In the genomic region with DNA sequence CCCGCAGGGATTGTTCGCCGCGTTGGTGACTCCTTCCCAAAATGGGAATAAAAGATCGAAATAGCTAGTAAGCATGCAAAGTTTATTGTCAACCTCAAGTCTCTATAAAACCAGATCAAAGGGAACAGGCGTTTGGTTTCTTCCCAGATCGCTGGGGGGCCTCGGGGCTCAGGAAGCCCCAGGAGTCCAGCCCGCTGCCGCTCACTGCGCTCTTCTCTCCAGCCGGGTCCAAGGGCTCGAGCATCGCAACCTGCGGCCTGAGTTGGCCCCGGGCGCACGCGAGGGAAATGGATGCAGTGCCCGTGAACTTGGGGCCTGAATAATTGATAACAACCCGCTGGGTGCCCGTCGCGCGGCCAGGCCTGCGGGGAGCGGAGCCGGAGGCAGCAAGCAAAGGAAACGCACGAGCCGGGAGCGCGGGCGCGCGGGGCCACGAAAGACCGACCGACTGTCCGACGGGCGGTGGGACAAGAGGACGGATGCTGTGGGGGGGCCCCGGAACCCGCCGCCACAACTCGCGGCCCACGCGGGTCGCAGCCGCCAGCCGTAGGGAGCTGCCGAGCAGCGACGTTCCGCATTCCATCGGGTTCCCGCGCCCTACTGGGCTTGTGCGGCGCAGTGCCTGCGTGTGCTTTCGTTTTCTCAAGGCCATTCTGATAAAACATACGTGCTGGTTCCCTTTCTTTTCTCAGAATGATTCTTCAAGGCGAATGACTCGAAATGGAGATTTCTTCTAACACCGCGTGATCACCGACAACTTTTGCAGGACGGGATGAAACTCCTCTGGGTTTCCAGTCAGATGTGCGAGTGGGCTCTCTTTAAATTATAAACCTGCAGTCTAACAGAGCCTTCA, we compare ENCODE assay signal across 9 cellular contexts. TPM values are rescaled to one million over a fixed set of nuclear protein-coding genes. Genes with fewer than 3 reads are reported as not detected.
DNase-seq lines count a peak whose midpoint lies in the region; ATAC-seq and TF ChIP-seq lines count a peak whose summit lies in the region.
"Had no signal": no experiment of that assay in that cellular context is flagged by ENCODE, and none has a peak within 500 bp of the region (broad histone marks: within the 10 kb centered on the region; RNA-seq: fewer than 3 reads in every experiment).

No MANE protein-coding gene starts in this region.

- POLR2A ChIA-PET in HEK293T (lab: Yijun Ruan, JAX): no interaction called here

- H3K36me3 ChIP-seq in mucosa of stomach (ENCODE audit: control insufficient read depth, insufficient read depth, low read length) (no peaks in the 10 kb centered on the region), upper lobe of right lung (no peaks in the 10 kb centered on the region)

- peak overlapping the region; percentile 70 for H3K4me3 ChIP-seq in mucosa of stomach (ENCODE audit: low read length)
- peak overlapping the region; percentile 68 for H3K4me3 ChIP-seq in upper lobe of right lung

- TF ChIP-seq CTCF in upper lobe of right lung (IDR thresholded peaks at IDR 0.05): no peak

- peak overlapping the region; percentile 72 for H3K27ac ChIP-seq in upper lobe of right lung
- H3K27ac ChIP-seq: 22Rv1 had no signal

- intact Hi-C loops in upper lobe of right lung (cut with DNase I): no loop called here

- H3K9ac ChIP-seq in mucosa of stomach (ENCODE audit: low read length): peak overlapping the region; percentile 65

- ATAC-seq in esophagus mucosa: peak; percentile 52
- ATAC-seq in upper lobe of right lung: peak; percentile 84
- ATAC-seq in GM21529 (IDR thresholded peaks at IDR 0.05; ENCODE audit: unreplicated experiment): no peak

- DNase-seq in DMS 273 (lab: John Stamatoyannopoulos, UW; ENCODE audit: unreplicated experiment) (peak; percentile 36), DMS 273 treated with DMSO at 0.1 percent for 48 hours (lab: John Stamatoyannopoulos, UW) (no peak), UCSD-AML1 (lab: John Stamatoyannopoulos, UW; ENCODE audit: unreplicated experiment) (peak; percentile 45), upper lobe of right lung (peak; percentile 83), HEK293T (ENCODE audit: extremely low spot score) (no peak)

- H3K4me1 ChIP-seq in mucosa of stomach (ENCODE audit: control insufficient read depth, insufficient read depth, low read length) (peaks cover 10% of the 10 kb centered on the region), upper lobe of right lung (peaks cover 10% of the 10 kb centered on the region)

- H3K9me3 ChIP-seq in mucosa of stomach (ENCODE audit: control insufficient read depth, low read length) (no peaks in the 10 kb centered on the region), upper lobe of right lung (no peaks in the 10 kb centered on the region)

- H3K27me3 ChIP-seq in mucosa of stomach (ENCODE audit: control insufficient read depth, insufficient read depth, low read length): peaks cover 41% of the 10 kb centered on the region
- no peaks in the 10 kb centered on the region for H3K27me3 ChIP-seq in upper lobe of right lung

- CTCF ChIA-PET in HEK293T (lab: Yijun Ruan, JAX): no interaction called here

TF ChIP-seq in HEK293T, 16 proteins besides CTCF, POLR2A, EP300 and RAD21:
- TF ChIP-seq SP1 (IDR thresholded peaks at IDR 0.05) (no peak), NFRKB (IDR thresholded peaks at IDR 0.05) (no peak), ELF4 (IDR thresholded peaks at IDR 0.05) (no peak), BHLHE40 (IDR thresholded peaks at IDR 0.05; ENCODE audit: borderline replicate concordance) (no peak), ZNF384 (IDR thresholded peaks at IDR 0.05) (no peak), FOXM1 (IDR thresholded peaks at IDR 0.05; ENCODE audit: borderline replicate concordance) (no peak)

RNA-seq across cellular contexts. Expression of gene ALX3, which starts 14.0 kb away (rescaled TPM):
- total RNA-seq in esophagus mucosa: not detected
- not detected for total RNA-seq in upper lobe of right lung

RNA-seq across cellular contexts. Expression of gene UBL4B, which starts 27.8 kb away (rescaled TPM):
- total RNA-seq in esophagus mucosa (not detected), upper lobe of right lung (not detected)

RNA-seq across cellular contexts. Expression of gene STRIP1, which starts 50.0 kb away (rescaled TPM):
- total RNA-seq in esophagus mucosa (20.8 TPM), upper lobe of right lung (35.6 TPM)

Comparison
In these comparisons a context has a peak if more than half of its experiments do, and no peak if none do; other contexts are left out.
1. DNase-seq: peak in DMS 273 (single experiment), UCSD-AML1 (single experiment) and upper lobe of right lung (single experiment); none in DMS 273 treated with DMSO at 0.1 percent for 48 hours (single experiment) and HEK293T (single experiment).